Comparison of ENCODE assay signal across 10 cellular contexts in genomic region chr19:6531956-6532243, GRCh38. TPM values are rescaled to one million over a fixed set of nuclear protein-coding genes. Genes with fewer than 3 reads are reported as not detected.
DNase-seq lines count a peak whose midpoint lies in the region; ATAC-seq and TF ChIP-seq lines count a peak whose summit lies in the region.
"Had no signal": no experiment of that assay in that cellular context is flagged by ENCODE, and none has a peak within 500 bp of the region (broad histone marks: within the 10 kb centered on the region; RNA-seq: fewer than 3 reads in every experiment).

No MANE protein-coding gene starts in this region.

- peak overlapping the region; percentile 74 for H3K4me3 Mint-ChIP-seq in activated CD4-positive, alpha-beta T cell treated with anti-CD3 and anti-CD28 coated beads, Interleukin-2, amount 10 ng/mL, durations not matched to agents 7 days and 5 days
- peak overlapping the region; percentile 79 for H3K4me3 Mint-ChIP-seq in stimulated activated effector memory CD8-positive, alpha-beta T cell treated with anti-CD3 and anti-CD28 coated beads, Interleukin-12 subunit alpha, Interleukin-12 subunit beta, amount 100 ng/mL, for 72 hours

- H3K4me3 ChIP-seq in SJSA1 (peak overlapping the region; percentile 60), foreskin fibroblast (ENCODE audit: low read depth in 1 of 2, low read length in 2 of 2) (peak overlapping the region; percentile 63 to 74)

- no peak for ATAC-seq in stimulated activated effector memory CD8-positive, alpha-beta T cell treated with anti-CD3 and anti-CD28 coated beads, Interleukin-12 subunit alpha, Interleukin-12 subunit beta, amount 100 ng/mL, for 72 hours

- H3K27ac Mint-ChIP-seq in activated CD4-positive, alpha-beta T cell treated with anti-CD3 and anti-CD28 coated beads, Interleukin-2, amount 10 ng/mL, durations not matched to agents 7 days and 5 days: peak overlapping the region; percentile 69
- H3K27ac Mint-ChIP-seq in stimulated activated effector memory CD8-positive, alpha-beta T cell treated with anti-CD3 and anti-CD28 coated beads, Interleukin-12 subunit alpha, Interleukin-12 subunit beta, amount 100 ng/mL, for 72 hours: peak overlapping the region; percentile 84

- peaks cover 19% of the 10 kb centered on the region for H3K4me1 ChIP-seq in SJSA1 (replicated peaks)

- H3K27me3 Mint-ChIP-seq in activated CD4-positive, alpha-beta T cell treated with anti-CD3 and anti-CD28 coated beads, Interleukin-2, amount 10 ng/mL, durations not matched to agents 7 days and 5 days: peaks cover 38% of the 10 kb centered on the region

- peaks cover 27% of the 10 kb centered on the region for H3K36me3 ChIP-seq in SJSA1

- no peak for DNase-seq in activated CD4-positive, alpha-beta T cell treated with anti-CD3 and anti-CD28 coated beads, Interleukin-2, amount 10 ng/mL, durations not matched to agents 7 days and 5 days
- DNase-seq in activated CD4-positive, alpha-beta T cell treated with anti-CD3 and anti-CD28 coated beads, Interleukin-2, amount 50 U/mL, for 48 hours: no peak
- DNase-seq in SJSA1 (ENCODE audit: low read depth in 1 of 2, low spot score in 2 of 2): no peak
- no peak for DNase-seq in foreskin fibroblast
- no peak for DNase-seq in stimulated activated effector memory CD8-positive, alpha-beta T cell treated with anti-CD3 and anti-CD28 coated beads, Interleukin-12 subunit alpha, Interleukin-12 subunit beta, amount 100 ng/mL, for 72 hours (ENCODE audit: low spot score in 2 of 2)
- no peak for DNase-seq in medulla oblongata (ENCODE audit: extremely low spot score)
- no peak for DNase-seq in cortex of kidney (lab: John Stamatoyannopoulos, UW)
- no peak for DNase-seq in DMS153 (lab: John Stamatoyannopoulos, UW)
- DNase-seq: activated CD4-positive, alpha-beta T cell treated with anti-CD3 and anti-CD28 coated beads for 4 hours; occipital lobe had no signal

- CTCF ChIA-PET in activated CD4-positive, alpha-beta T cell treated with anti-CD3 and anti-CD28 coated beads, Interleukin-2, amount 10 ng/mL, durations not matched to agents 7 days and 5 days (lab: Charles Lee): interaction anchor here (0.5 kb wide), 1 partner anchor 11 kb away, joined by 7 read pairs; no protein-coding TSS in a partner anchor

- peaks cover 52% of the 10 kb centered on the region for H3K4me1 Mint-ChIP-seq in activated CD4-positive, alpha-beta T cell treated with anti-CD3 and anti-CD28 coated beads, Interleukin-2, amount 10 ng/mL, durations not matched to agents 7 days and 5 days
- peaks cover 65% of the 10 kb centered on the region for H3K4me1 Mint-ChIP-seq in stimulated activated effector memory CD8-positive, alpha-beta T cell treated with anti-CD3 and anti-CD28 coated beads, Interleukin-12 subunit alpha, Interleukin-12 subunit beta, amount 100 ng/mL, for 72 hours

- no peak for TF ChIP-seq CTCF in foreskin fibroblast (IDR thresholded peaks at IDR 0.05; ENCODE audit: low read depth, low read length)

- H3K27me3 ChIP-seq in SJSA1 (replicated peaks): no peaks in the 10 kb centered on the region

- no peaks in the 10 kb centered on the region for H3K9me3 ChIP-seq in SJSA1 (replicated peaks)

- no peak overlapping the region for H3K27ac ChIP-seq in SJSA1

- H3K36me3 Mint-ChIP-seq in activated CD4-positive, alpha-beta T cell treated with anti-CD3 and anti-CD28 coated beads, Interleukin-2, amount 10 ng/mL, durations not matched to agents 7 days and 5 days (ENCODE audit: low read depth): peaks cover 8% of the 10 kb centered on the region
- H3K36me3 Mint-ChIP-seq in stimulated activated effector memory CD8-positive, alpha-beta T cell treated with anti-CD3 and anti-CD28 coated beads, Interleukin-12 subunit alpha, Interleukin-12 subunit beta, amount 100 ng/mL, for 72 hours: peaks cover 61% of the 10 kb centered on the region

- H3K9me3 Mint-ChIP-seq in activated CD4-positive, alpha-beta T cell treated with anti-CD3 and anti-CD28 coated beads, Interleukin-2, amount 10 ng/mL, durations not matched to agents 7 days and 5 days: peaks cover 9% of the 10 kb centered on the region
- no peaks in the 10 kb centered on the region for H3K9me3 Mint-ChIP-seq in stimulated activated effector memory CD8-positive, alpha-beta T cell treated with anti-CD3 and anti-CD28 coated beads, Interleukin-12 subunit alpha, Interleukin-12 subunit beta, amount 100 ng/mL, for 72 hours

- POLR2A ChIA-PET in activated CD4-positive, alpha-beta T cell treated with anti-CD3 and anti-CD28 coated beads, Interleukin-2, amount 10 ng/mL, durations not matched to agents 7 days and 5 days (lab: Charles Lee): no interaction called here

RNA-seq across cellular contexts. Expression of gene TNFSF9, which starts 1.1 kb away (rescaled TPM):
- total RNA-seq in activated CD4-positive, alpha-beta T cell treated with anti-CD3 and anti-CD28 coated beads, Interleukin-2, amount 10 ng/mL, durations not matched to agents 7 days and 5 days: 1 to 10 TPM; 1.1 to 1.5 TPM
- 16.3 and 18.2 TPM in 2 replicates for total RNA-seq in SJSA1 (2014; rRNA removed; shearing (Covaris generic))

RNA-seq across cellular contexts. Expression of gene TUBB4A, which starts 29.8 kb away (rescaled TPM):
- 1 to 10 TPM; 1.2 to 2.5 TPM for total RNA-seq in activated CD4-positive, alpha-beta T cell treated with anti-CD3 and anti-CD28 coated beads, Interleukin-2, amount 10 ng/mL, durations not matched to agents 7 days and 5 days
- total RNA-seq in SJSA1 (2014; rRNA removed; shearing (Covaris generic)): not detected in 2 replicates

RNA-seq across cellular contexts. Expression of gene DENND1C, which starts 50.3 kb away (rescaled TPM):
- 100 to 1,000 TPM in 1 of 2 experiments, 10 to 100 TPM in 1; 100.0 to 104 TPM for total RNA-seq in activated CD4-positive, alpha-beta T cell treated with anti-CD3 and anti-CD28 coated beads, Interleukin-2, amount 10 ng/mL, durations not matched to agents 7 days and 5 days
- total RNA-seq in SJSA1 (2014; rRNA removed; shearing (Covaris generic)): not detected in 2 replicates
- total RNA-seq: occipital lobe had no signal

RNA-seq across cellular contexts. Expression of gene CD70, which starts 59.0 kb away (rescaled TPM):
- 10 to 100 TPM; 12.6 to 12.9 TPM for total RNA-seq in activated CD4-positive, alpha-beta T cell treated with anti-CD3 and anti-CD28 coated beads, Interleukin-2, amount 10 ng/mL, durations not matched to agents 7 days and 5 days
- 122 and 128 TPM in 2 replicates for total RNA-seq in SJSA1 (2014; rRNA removed; shearing (Covaris generic))
- total RNA-seq: occipital lobe had no signal

Comparison
In these comparisons a context has a peak if more than half of its experiments do, and no peak if none do; other contexts are left out.
1. RNA of gene DENND1C, which starts 50.3 kb away (total RNA-seq): 100.0 to 104 TPM in activated CD4-positive, alpha-beta T cell treated with anti-CD3 and anti-CD28 coated beads, Interleukin-2, amount 10 ng/mL, durations not matched to agents 7 days and 5 days; not detected in SJSA1; every median in the first group is over 100 times any median in the second.